ENCODE assay signal across 1 cellular context in the genomic region with DNA sequence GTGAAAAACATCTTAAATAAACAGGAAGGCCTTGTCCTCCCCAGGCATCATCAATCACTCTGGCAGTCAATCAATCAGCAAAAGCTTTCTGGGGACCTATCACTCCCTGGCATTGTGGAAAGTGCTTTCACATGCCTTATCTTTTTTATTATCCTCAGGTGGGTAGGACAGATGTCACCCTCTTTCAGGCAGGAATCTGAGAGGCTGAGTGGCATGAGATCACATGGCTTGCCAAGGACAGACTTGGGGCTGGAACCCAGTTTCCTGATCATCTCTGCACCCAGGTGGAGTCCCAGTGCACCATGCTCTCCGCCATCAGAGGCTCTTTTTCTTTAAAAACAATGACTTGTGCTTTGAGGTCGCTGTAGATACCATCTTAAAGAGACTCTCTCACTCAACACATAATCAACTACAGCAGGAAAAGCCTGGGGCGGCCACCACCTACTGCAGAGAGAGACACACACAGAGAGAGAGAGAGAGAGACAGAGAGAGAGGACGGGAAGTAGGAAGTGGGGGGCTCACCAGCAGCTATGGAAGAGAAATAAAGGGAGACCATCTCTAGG.
TF ChIP-seq lines count a peak whose summit lies in the region.

No MANE protein-coding gene starts in this region.

TF ChIP-seq in K562, 482 proteins besides CTCF, POLR2A, EP300 and RAD21 (continues in another document):
- TF ChIP-seq, protein P1, sequence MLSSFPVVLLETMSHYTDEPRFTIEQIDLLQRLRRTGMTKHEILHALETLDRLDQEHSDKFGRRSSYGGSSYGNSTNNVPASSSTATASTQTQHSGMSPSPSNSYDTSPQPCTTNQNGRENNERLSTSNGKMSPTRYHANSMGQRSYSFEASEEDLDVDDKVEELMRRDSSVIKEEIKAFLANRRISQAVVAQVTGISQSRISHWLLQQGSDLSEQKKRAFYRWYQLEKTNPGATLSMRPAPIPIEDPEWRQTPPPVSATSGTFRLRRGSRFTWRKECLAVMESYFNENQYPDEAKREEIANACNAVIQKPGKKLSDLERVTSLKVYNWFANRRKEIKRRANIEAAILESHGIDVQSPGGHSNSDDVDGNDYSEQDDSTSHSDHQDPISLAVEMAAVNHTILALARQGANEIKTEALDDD (IDR thresholded peaks at IDR 0.05) = no peak
- TF ChIP-seq ESRRA (IDR thresholded peaks at IDR 0.05; ENCODE audit: borderline replicate concordance, low read depth) (no peak), XRCC4 (IDR thresholded peaks at IDR 0.05; ENCODE audit: extremely low read depth, insufficient read depth, insufficient read length) (no peak), ZNF274 (IDR thresholded peaks at IDR 0.05; ENCODE audit: borderline replicate concordance, low read depth, low read length) (no peak), MYNN (IDR thresholded peaks at IDR 0.05) (no peak), MYNN (CRISPR knock-in tag; IDR thresholded peaks at IDR 0.05) (no peak), ZNF785 (CRISPR knock-in tag; IDR thresholded peaks at IDR 0.05) (no peak), PHF20 (IDR thresholded peaks at IDR 0.05; ENCODE audit: partially characterized antibody) (no peak), MCM7 (IDR thresholded peaks at IDR 0.05) (no peak), ZNF77 (CRISPR knock-in tag; IDR thresholded peaks at IDR 0.05) (no peak), HNRNPH1 (optimal IDR thresholded peaks at IDR 0.05; ENCODE audit: low read depth, low read length) (no peak), ZNF133 (CRISPR knock-in tag; IDR thresholded peaks at IDR 0.05) (no peak), PHF8 (IDR thresholded peaks at IDR 0.05; ENCODE audit: borderline replicate concordance, low read length) (no peak), CHD4 (IDR thresholded peaks at IDR 0.05; ENCODE audit: insufficient read depth, insufficient replicate concordance, low read depth, low read length, poor library complexity, severe bottlenecking) (no peak), HNRNPUL1 (IDR thresholded peaks at IDR 0.05; ENCODE audit: low read length) (no peak), CEBPG (CRISPR knock-in tag; IDR thresholded peaks at IDR 0.05) (no peak), CEBPG (tag; conservative IDR thresholded peaks at IDR 0.05 in 1 of 2, IDR thresholded peaks at IDR 0.05 in 1 of 2) (no peak), SMARCE1 (IDR thresholded peaks at IDR 0.05) (peak; percentile 56), IRF2 (CRISPR knock-in tag; IDR thresholded peaks at IDR 0.05) (no peak), SP1 (CRISPR knock-in tag; IDR thresholded peaks at IDR 0.05) (peak; percentile 71; the same call in 1 of the 2 replicates), ZNF212 (CRISPR knock-in tag; IDR thresholded peaks at IDR 0.05) (peak; percentile 94), PRPF4 (IDR thresholded peaks at IDR 0.05; ENCODE audit: insufficient read depth, low read depth, low read length, poor library complexity, severe bottlenecking) (no peak), ZNF699 (CRISPR knock-in tag; IDR thresholded peaks at IDR 0.05; ENCODE audit: insufficient replicate concordance) (no peak), TAF1 (IDR thresholded peaks at IDR 0.05; ENCODE audit: control insufficient read depth, extremely low read depth, insufficient read depth, low read length, severe bottlenecking) (peak; percentile 18)
- TF ChIP-seq, protein P2, sequence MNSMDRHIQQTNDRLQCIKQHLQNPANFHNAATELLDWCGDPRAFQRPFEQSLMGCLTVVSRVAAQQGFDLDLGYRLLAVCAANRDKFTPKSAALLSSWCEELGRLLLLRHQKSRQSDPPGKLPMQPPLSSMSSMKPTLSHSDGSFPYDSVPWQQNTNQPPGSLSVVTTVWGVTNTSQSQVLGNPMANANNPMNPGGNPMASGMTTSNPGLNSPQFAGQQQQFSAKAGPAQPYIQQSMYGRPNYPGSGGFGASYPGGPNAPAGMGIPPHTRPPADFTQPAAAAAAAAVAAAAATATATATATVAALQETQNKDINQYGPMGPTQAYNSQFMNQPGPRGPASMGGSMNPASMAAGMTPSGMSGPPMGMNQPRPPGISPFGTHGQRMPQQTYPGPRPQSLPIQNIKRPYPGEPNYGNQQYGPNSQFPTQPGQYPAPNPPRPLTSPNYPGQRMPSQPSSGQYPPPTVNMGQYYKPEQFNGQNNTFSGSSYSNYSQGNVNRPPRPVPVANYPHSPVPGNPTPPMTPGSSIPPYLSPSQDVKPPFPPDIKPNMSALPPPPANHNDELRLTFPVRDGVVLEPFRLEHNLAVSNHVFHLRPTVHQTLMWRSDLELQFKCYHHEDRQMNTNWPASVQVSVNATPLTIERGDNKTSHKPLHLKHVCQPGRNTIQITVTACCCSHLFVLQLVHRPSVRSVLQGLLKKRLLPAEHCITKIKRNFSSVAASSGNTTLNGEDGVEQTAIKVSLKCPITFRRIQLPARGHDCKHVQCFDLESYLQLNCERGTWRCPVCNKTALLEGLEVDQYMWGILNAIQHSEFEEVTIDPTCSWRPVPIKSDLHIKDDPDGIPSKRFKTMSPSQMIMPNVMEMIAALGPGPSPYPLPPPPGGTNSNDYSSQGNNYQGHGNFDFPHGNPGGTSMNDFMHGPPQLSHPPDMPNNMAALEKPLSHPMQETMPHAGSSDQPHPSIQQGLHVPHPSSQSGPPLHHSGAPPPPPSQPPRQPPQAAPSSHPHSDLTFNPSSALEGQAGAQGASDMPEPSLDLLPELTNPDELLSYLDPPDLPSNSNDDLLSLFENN (IDR thresholded peaks at IDR 0.05; ENCODE audit: low read depth in 2 of 2, low read length in 2 of 2) = 0 out of 4 replicates have a peak, but pooled peaks of 1 of the 2 experiments have one; percentile 43
- TF ChIP-seq, protein P3, sequence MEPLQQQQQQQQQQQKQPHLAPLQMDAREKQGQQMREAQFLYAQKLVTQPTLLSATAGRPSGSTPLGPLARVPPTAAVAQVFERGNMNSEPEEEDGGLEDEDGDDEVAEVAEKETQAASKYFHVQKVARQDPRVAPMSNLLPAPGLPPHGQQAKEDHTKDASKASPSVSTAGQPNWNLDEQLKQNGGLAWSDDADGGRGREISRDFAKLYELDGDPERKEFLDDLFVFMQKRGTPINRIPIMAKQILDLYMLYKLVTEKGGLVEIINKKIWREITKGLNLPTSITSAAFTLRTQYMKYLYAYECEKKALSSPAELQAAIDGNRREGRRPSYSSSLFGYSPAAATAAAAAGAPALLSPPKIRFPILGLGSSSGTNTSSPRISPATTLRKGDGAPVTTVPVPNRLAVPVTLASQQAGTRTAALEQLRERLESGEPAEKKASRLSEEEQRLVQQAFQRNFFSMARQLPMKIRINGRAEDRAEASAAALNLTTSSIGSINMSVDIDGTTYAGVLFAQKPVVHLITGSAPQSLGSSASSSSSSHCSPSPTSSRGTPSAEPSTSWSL (CRISPR knock-in tag; IDR thresholded peaks at IDR 0.05; ENCODE audit: borderline replicate concordance) = no peak
- TF ChIP-seq, protein P4, sequence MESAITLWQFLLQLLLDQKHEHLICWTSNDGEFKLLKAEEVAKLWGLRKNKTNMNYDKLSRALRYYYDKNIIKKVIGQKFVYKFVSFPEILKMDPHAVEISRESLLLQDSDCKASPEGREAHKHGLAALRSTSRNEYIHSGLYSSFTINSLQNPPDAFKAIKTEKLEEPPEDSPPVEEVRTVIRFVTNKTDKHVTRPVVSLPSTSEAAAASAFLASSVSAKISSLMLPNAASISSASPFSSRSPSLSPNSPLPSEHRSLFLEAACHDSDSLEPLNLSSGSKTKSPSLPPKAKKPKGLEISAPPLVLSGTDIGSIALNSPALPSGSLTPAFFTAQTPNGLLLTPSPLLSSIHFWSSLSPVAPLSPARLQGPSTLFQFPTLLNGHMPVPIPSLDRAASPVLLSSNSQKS (CRISPR knock-in tag; IDR thresholded peaks at IDR 0.05) = no peak
- TF ChIP-seq, protein P5, sequence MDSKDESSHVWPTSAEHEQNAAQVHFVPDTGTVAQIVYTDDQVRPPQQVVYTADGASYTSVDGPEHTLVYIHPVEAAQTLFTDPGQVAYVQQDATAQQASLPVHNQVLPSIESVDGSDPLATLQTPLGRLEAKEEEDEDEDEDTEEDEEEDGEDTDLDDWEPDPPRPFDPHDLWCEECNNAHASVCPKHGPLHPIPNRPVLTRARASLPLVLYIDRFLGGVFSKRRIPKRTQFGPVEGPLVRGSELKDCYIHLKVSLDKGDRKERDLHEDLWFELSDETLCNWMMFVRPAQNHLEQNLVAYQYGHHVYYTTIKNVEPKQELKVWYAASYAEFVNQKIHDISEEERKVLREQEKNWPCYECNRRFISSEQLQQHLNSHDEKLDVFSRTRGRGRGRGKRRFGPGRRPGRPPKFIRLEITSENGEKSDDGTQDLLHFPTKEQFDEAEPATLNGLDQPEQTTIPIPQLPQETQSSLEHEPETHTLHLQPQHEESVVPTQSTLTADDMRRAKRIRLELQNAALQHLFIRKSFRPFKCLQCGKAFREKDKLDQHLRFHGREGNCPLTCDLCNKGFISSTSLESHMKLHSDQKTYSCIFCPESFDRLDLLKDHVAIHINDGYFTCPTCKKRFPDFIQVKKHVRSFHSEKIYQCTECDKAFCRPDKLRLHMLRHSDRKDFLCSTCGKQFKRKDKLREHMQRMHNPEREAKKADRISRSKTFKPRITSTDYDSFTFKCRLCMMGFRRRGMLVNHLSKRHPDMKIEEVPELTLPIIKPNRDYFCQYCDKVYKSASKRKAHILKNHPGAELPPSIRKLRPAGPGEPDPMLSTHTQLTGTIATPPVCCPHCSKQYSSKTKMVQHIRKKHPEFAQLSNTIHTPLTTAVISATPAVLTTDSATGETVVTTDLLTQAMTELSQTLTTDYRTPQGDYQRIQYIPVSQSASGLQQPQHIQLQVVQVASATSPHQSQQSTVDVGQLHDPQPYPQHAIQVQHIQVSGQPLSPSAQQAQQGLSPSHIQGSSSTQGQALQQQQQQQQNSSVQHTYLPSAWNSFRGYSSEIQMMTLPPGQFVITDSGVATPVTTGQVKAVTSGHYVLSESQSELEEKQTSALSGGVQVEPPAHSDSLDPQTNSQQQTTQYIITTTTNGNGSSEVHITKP (IDR thresholded peaks at IDR 0.05; ENCODE audit: partially characterized antibody) = no peak
- TF ChIP-seq, protein P6, sequence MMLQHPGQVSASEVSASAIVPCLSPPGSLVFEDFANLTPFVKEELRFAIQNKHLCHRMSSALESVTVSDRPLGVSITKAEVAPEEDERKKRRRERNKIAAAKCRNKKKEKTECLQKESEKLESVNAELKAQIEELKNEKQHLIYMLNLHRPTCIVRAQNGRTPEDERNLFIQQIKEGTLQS (IDR thresholded peaks at IDR 0.05) = 0 out of 2 replicates have a peak, but pooled peaks have one; percentile 16
- TF ChIP-seq, protein P6 (CRISPR knock-in tag; conservative IDR thresholded peaks at IDR 0.05) = no peak
- TF ChIP-seq, protein P7, sequence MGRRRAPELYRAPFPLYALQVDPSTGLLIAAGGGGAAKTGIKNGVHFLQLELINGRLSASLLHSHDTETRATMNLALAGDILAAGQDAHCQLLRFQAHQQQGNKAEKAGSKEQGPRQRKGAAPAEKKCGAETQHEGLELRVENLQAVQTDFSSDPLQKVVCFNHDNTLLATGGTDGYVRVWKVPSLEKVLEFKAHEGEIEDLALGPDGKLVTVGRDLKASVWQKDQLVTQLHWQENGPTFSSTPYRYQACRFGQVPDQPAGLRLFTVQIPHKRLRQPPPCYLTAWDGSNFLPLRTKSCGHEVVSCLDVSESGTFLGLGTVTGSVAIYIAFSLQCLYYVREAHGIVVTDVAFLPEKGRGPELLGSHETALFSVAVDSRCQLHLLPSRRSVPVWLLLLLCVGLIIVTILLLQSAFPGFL (CRISPR knock-in tag; IDR thresholded peaks at IDR 0.05) = no peak
- TF ChIP-seq, protein P8, sequence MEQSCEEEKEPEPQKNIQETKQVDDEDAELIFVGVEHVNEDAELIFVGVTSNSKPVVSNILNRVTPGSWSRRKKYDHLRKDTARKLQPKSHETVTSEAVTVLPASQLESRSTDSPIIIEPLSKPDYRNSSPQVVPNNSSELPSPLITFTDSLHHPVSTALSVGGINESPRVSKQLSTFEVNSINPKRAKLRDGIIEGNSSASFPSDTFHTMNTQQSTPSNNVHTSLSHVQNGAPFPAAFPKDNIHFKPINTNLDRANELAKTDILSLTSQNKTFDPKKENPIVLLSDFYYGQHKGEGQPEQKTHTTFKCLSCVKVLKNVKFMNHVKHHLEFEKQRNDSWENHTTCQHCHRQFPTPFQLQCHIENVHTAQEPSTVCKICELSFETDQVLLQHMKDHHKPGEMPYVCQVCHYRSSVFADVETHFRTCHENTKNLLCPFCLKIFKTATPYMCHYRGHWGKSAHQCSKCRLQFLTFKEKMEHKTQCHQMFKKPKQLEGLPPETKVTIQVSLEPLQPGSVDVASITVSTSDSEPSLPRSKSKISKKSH (CRISPR knock-in tag; IDR thresholded peaks at IDR 0.05) = no peak
- TF ChIP-seq, protein P9, sequence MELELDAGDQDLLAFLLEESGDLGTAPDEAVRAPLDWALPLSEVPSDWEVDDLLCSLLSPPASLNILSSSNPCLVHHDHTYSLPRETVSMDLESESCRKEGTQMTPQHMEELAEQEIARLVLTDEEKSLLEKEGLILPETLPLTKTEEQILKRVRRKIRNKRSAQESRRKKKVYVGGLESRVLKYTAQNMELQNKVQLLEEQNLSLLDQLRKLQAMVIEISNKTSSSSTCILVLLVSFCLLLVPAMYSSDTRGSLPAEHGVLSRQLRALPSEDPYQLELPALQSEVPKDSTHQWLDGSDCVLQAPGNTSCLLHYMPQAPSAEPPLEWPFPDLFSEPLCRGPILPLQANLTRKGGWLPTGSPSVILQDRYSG (tag; conservative IDR thresholded peaks at IDR 0.05; ENCODE audit: low read depth) = no peak
- TF ChIP-seq, protein P10, sequence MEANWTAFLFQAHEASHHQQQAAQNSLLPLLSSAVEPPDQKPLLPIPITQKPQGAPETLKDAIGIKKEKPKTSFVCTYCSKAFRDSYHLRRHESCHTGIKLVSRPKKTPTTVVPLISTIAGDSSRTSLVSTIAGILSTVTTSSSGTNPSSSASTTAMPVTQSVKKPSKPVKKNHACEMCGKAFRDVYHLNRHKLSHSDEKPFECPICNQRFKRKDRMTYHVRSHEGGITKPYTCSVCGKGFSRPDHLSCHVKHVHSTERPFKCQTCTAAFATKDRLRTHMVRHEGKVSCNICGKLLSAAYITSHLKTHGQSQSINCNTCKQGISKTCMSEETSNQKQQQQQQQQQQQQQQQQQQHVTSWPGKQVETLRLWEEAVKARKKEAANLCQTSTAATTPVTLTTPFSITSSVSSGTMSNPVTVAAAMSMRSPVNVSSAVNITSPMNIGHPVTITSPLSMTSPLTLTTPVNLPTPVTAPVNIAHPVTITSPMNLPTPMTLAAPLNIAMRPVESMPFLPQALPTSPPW (CRISPR knock-in tag; IDR thresholded peaks at IDR 0.05) = peak; percentile 58
